Comparison of ENCODE assay signal across 8 cellular contexts in genomic region chr20:2799688-2800589, GRCh38. TPM values are rescaled to one million over a fixed set of nuclear protein-coding genes. Genes with fewer than 3 reads are reported as not detected.
DNase-seq lines count a peak whose midpoint lies in the region; ATAC-seq and TF ChIP-seq lines count a peak whose summit lies in the region.

No MANE protein-coding gene starts in this region.

- peak overlapping the region in 1 of 2 donors; percentile 44 for H3K27ac Mint-ChIP-seq in natural killer cell

- H3K4me1 ChIP-seq in HUES6 (ENCODE audit: control insufficient read depth, insufficient read depth, low read length), result peaks cover 29% of the 10 kb centered on the region
- peaks cover 0 to 13% of the 10 kb centered on the region in 2 donors for H3K4me1 ChIP-seq in duodenal mucosa (ENCODE audit: control insufficient read depth in 1 of 2, insufficient read depth in 2 of 2, low read length in 2 of 2)

- intact Hi-C loops in natural killer cell (cut with micrococcal nuclease), result no loop called here

- H3K4me1 Mint-ChIP-seq in natural killer cell, result peaks cover 25 to 26% of the 10 kb centered on the region in 2 donors

- peak in 1 of 3 donors; percentile 33 for ATAC-seq in natural killer cell
- no peak for ATAC-seq in HG03442 (IDR thresholded peaks at IDR 0.05; ENCODE audit: unreplicated experiment)

- H3K36me3 Mint-ChIP-seq in natural killer cell, result no peaks in the 10 kb centered on the region

- peak overlapping the region; percentile 86 for H3K9ac ChIP-seq in HUES6 (ENCODE audit: low read length)
- H3K9ac ChIP-seq in duodenal mucosa (ENCODE audit: low read depth in 1 of 2, low read length in 2 of 2), result no peak overlapping the region

- H3K9me3 ChIP-seq in HUES6 (ENCODE audit: control insufficient read depth, insufficient read depth, low read depth, low read length), result no peaks in the 10 kb centered on the region
- H3K9me3 ChIP-seq in duodenal mucosa (ENCODE audit: control insufficient read depth in 1 of 2, low read length in 2 of 2), result no peaks in the 10 kb centered on the region

- TF ChIP-seq CTCF in natural killer cell (IDR thresholded peaks at IDR 0.05), result no peak

- H3K36me3 ChIP-seq in HUES6 (ENCODE audit: control insufficient read depth, insufficient read depth, low read length), result peaks cover 39% of the 10 kb centered on the region
- H3K36me3 ChIP-seq in duodenal mucosa (ENCODE audit: control insufficient read depth in 1 of 2, insufficient read depth in 2 of 2, low read length in 2 of 2), result no peaks in the 10 kb centered on the region

- peaks cover 42 to 57% of the 10 kb centered on the region in 2 donors for H3K27me3 Mint-ChIP-seq in natural killer cell (ENCODE audit: low read depth in 2 of 2)

- H3K4me3 ChIP-seq in HUES6 (ENCODE audit: low read depth, low read length) (peak overlapping the region; percentile 98), duodenal mucosa (ENCODE audit: low read depth in 1 of 2, low read length in 2 of 2) (peak overlapping the region; percentile 20 to 57)

- H3K4me3 Mint-ChIP-seq in natural killer cell, result peak overlapping the region; percentile 94

- H3K27me3 ChIP-seq in HUES6 (ENCODE audit: control insufficient read depth, insufficient read depth, low read length) (peaks cover 47% of the 10 kb centered on the region), duodenal mucosa (ENCODE audit: control insufficient read depth in 1 of 2, insufficient read depth in 2 of 2, low read length in 2 of 2) (peaks cover 44 to 55% of the 10 kb centered on the region in 2 donors)

- peak overlapping the region; percentile 4; the same call in 1 of the 2 replicates for H3K27ac ChIP-seq in HUES6 (ENCODE audit: low read depth, low read length)
- no peak overlapping the region for H3K27ac ChIP-seq in duodenal mucosa (ENCODE audit: low read depth, low read length)

- DNase-seq in NCI-H1417 (lab: John Stamatoyannopoulos, UW) (peak in 2 of 3 experiments; percentile 46 to 62), NCI-H1417 treated with DMSO at 0.1 percent for 48 hours (lab: John Stamatoyannopoulos, UW) (no peak), natural killer cell (no peak), NCI-H2029 (lab: John Stamatoyannopoulos, UW) (no peak)
- DNase-seq in stimulated activated CD8-positive, alpha-beta memory T cell treated with anti-CD3 and anti-CD28 coated beads, Interleukin-4, amount 100 ng/mL, for 48 hours, result no peak

- H3K9me3 Mint-ChIP-seq in natural killer cell, result no peaks in the 10 kb centered on the region

RNA-seq across cellular contexts. Expression of gene CPXM1, which starts 0.5 kb away (rescaled TPM):
- total RNA-seq in natural killer cell, result 1 to 10 TPM in 2 of 3 donors, under 1 TPM in 1; 0.49 to 2.3 (median 1.5) TPM

RNA-seq across cellular contexts. Expression of gene C20orf141, which starts 14.8 kb away (rescaled TPM):
- not detected for total RNA-seq in natural killer cell

RNA-seq across cellular contexts. Expression of gene TMEM239, which starts 16.2 kb away (rescaled TPM):
- total RNA-seq in natural killer cell, result not detected

RNA-seq across cellular contexts. Expression of gene PCED1A, which starts 40.5 kb away (rescaled TPM):
- total RNA-seq in natural killer cell, result 10 to 100 TPM; 70.3 to 76.5 (median 71.1) TPM

RNA-seq across cellular contexts. Expression of gene VPS16, which starts 40.6 kb away (rescaled TPM):
- 100 to 1,000 TPM; 108 to 118 (median 109) TPM for total RNA-seq in natural killer cell

Comparison
In these comparisons a context has a peak if more than half of its experiments do, and no peak if none do; other contexts are left out.
1. DNase-seq: peak in NCI-H1417 (2 of 3); none in NCI-H1417 treated with DMSO at 0.1 percent for 48 hours (single experiment), natural killer cell (single experiment), NCI-H2029 (single experiment) and stimulated activated CD8-positive, alpha-beta memory T cell treated with anti-CD3 and anti-CD28 coated beads, Interleukin-4, amount 100 ng/mL, for 48 hours (single experiment).